In the genomic region with DNA sequence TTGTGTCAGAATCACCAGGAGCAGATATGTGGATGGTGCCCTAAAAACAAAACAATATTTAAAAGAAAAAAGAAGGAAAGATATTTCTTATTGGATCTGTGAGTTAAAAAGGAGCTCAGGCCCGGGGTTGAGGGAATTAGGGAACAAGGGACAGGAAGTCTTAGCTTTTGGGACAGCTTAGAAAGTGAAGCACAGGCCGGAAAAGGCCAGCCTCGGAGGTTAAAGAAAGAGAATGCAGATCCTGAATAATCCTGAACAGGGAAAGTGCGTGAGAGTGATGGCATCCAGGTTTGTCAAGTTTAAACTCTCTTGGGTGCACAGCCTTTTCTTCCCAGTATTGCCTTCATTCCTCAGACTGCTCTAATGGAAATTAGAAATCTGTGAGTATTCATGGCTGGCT, we compare ENCODE assay signal across 26 cellular contexts. TPM values are rescaled to one million over a fixed set of nuclear protein-coding genes. Genes with fewer than 3 reads are reported as not detected.
DNase-seq lines count a peak whose midpoint lies in the region; ATAC-seq, FAIRE-seq and TF ChIP-seq lines count a peak whose summit lies in the region.
"Had no signal": no experiment of that assay in that cellular context is flagged by ENCODE, and none has a peak within 500 bp of the region (broad histone marks: within the 10 kb centered on the region; RNA-seq: fewer than 3 reads in every experiment).

No MANE protein-coding gene starts in this region.

- 68 to 70% methylated on average over 4 of the region's 4 CpGs for WGBS in ectodermal cell, 2 experiments

- no peak overlapping the region for H2AFZ ChIP-seq in GM23338
- peak overlapping the region; percentile 58 for H2AFZ ChIP-seq in neural progenitor cell (replicated peaks)

- H3K4me3 Mint-ChIP-seq in GM23338 (no peak overlapping the region), neural progenitor cell (no peak overlapping the region)
- H3K4me3 Mint-ChIP-seq: CD4-positive, alpha-beta T cell had no signal

- H3K9me2 ChIP-seq in GM23338 (ENCODE audit: insufficient read depth) = no peaks in the 10 kb centered on the region

- FAIRE-seq in HTR-8/SVneo (lab: Jason Lieb, UNC) = peak; percentile 74
- FAIRE-seq: GM18507, H54 had no signal

- H3K9ac ChIP-seq in neural progenitor cell = no peak overlapping the region
- H3K9ac ChIP-seq: BLaER1 had no signal

- H3K9me3 ChIP-seq in ectodermal cell (ENCODE audit: control insufficient read depth, low read length) = no peaks in the 10 kb centered on the region
- no peaks in the 10 kb centered on the region for H3K9me3 ChIP-seq in neural progenitor cell (ENCODE audit: low read depth)
- H3K9me3 ChIP-seq: Peyer's patch, SJSA1 had no signal

- H3K27ac ChIP-seq in GM23338 (ENCODE audit: low read depth) = peak overlapping the region; percentile 53; the same call in 1 of the 2 replicates
- H3K27ac ChIP-seq in ectodermal cell (ENCODE audit: insufficient read depth, low read depth, low read length, poor library complexity, severe bottlenecking) = peak overlapping the region; percentile 33
- H3K27ac ChIP-seq in neural progenitor cell = peak overlapping the region; percentile 75
- H3K27ac ChIP-seq: BLaER1, Peyer's patch, SJSA1 had no signal

- H3K27ac Mint-ChIP-seq in GM23338 (peak overlapping the region; percentile 9), neural progenitor cell (no peak overlapping the region)
- H3K27ac Mint-ChIP-seq: CD4-positive, alpha-beta T cell had no signal

- TF ChIP-seq CTCF in GM23338 (conservative IDR thresholded peaks at IDR 0.05; ENCODE audit: low read depth in 2 of 2) (no peak), neural progenitor cell (IDR thresholded peaks at IDR 0.05) (no peak)

- H3K4me3 ChIP-seq in GM23338 (no peak overlapping the region), ectodermal cell (ENCODE audit: insufficient read depth, low read depth, low read length) (no peak overlapping the region), neural progenitor cell (no peak overlapping the region)
- H3K4me3 ChIP-seq: BLaER1, Peyer's patch, SJSA1 had no signal

- H4K20me1 ChIP-seq in GM23338 (replicated peaks; ENCODE audit: insufficient read depth) (no peaks in the 10 kb centered on the region), neural progenitor cell (ENCODE audit: low read depth) (no peaks in the 10 kb centered on the region)
- H4K20me1 ChIP-seq: BLaER1 had no signal

- H3K79me2 ChIP-seq in GM23338 (replicated peaks; ENCODE audit: insufficient read depth) = peaks cover 82% of the 10 kb centered on the region
- H3K79me2 ChIP-seq in neural progenitor cell (ENCODE audit: low read depth) = peaks cover 20% of the 10 kb centered on the region

- H3K27me3 Mint-ChIP-seq in GM23338 (ENCODE audit: insufficient read depth, low read depth, poor library complexity) = no peaks in the 10 kb centered on the region
- no peaks in the 10 kb centered on the region for H3K27me3 Mint-ChIP-seq in neural progenitor cell (ENCODE audit: insufficient read depth, low read depth)
- H3K27me3 Mint-ChIP-seq: CD4-positive, alpha-beta T cell had no signal

- H3K27me3 ChIP-seq in GM23338 (ENCODE audit: insufficient read depth) (no peaks in the 10 kb centered on the region), ectodermal cell (ENCODE audit: control insufficient read depth, insufficient read depth, low read length, poor library complexity, severe bottlenecking) (no peaks in the 10 kb centered on the region), neural progenitor cell (no peaks in the 10 kb centered on the region)
- H3K27me3 ChIP-seq: BLaER1, Peyer's patch, SJSA1 had no signal

- H3K4me2 ChIP-seq in GM23338 (0 out of 2 replicates have a peak overlapping the region, but pooled peaks have one; percentile 7), neural progenitor cell (peak overlapping the region; percentile 14)
- H3K4me2 ChIP-seq: BLaER1 had no signal

- H3K4me1 ChIP-seq in GM23338 (ENCODE audit: insufficient read depth) (peaks cover 12% of the 10 kb centered on the region), ectodermal cell (ENCODE audit: control insufficient read depth, insufficient read depth, low read length) (peaks cover 4% of the 10 kb centered on the region), neural progenitor cell (peaks cover 11% of the 10 kb centered on the region)
- H3K4me1 ChIP-seq: Peyer's patch had no signal

- DNase-seq in GM23338 (ENCODE audit: low spot score) (peak; percentile 52), HTR-8/SVneo (ENCODE audit: insufficient read length, low spot score) (no peak), neural progenitor cell (ENCODE audit: low spot score) (peak; percentile 53), GF-D8 (lab: John Stamatoyannopoulos, UW) (no peak), DMS114 treated with DMSO at 0.1 percent for 48 hours (lab: John Stamatoyannopoulos, UW; ENCODE audit: unreplicated experiment) (no peak), T-helper 9 cell (no peak)
- no peak for DNase-seq in activated naive CD4-positive, alpha-beta T cell treated with Interleukin-2 at 50 U/mL for 16 hours
- DNase-seq: CD4-positive, alpha-beta T cell; COR-L47; DMS 273 treated with DMSO at 0.1 percent for 48 hours; DND-41; KBM-7; NCI-H1105; NCI-H146; NCI-H2029; NCI-H2227 treated with DMSO at 0.1 percent for 48 hours; NCI-H510A; NCI-H748 treated with DMSO at 0.1 percent for 48 hours; Peyer's patch had no signal

- peak; percentile 47 for ATAC-seq in GM23338

- H3K9me3 Mint-ChIP-seq in GM23338 = no peaks in the 10 kb centered on the region
- H3K9me3 Mint-ChIP-seq in neural progenitor cell = no peaks in the 10 kb centered on the region

- H3K36me3 ChIP-seq in GM23338 (ENCODE audit: insufficient read depth) (no peaks in the 10 kb centered on the region; the same call in 1 of the 2 replicates), ectodermal cell (ENCODE audit: control insufficient read depth, insufficient read depth, low read length) (no peaks in the 10 kb centered on the region), neural progenitor cell (no peaks in the 10 kb centered on the region)
- H3K36me3 ChIP-seq: Peyer's patch had no signal

- H3K36me3 Mint-ChIP-seq in GM23338 (ENCODE audit: low read depth) = peaks cover 16% of the 10 kb centered on the region; the same call in 2 of the 3 replicates
- H3K36me3 Mint-ChIP-seq in neural progenitor cell = peaks cover 11% of the 10 kb centered on the region

- H3K4me1 Mint-ChIP-seq in GM23338 (peaks cover 10% of the 10 kb centered on the region), neural progenitor cell (peaks cover 4% of the 10 kb centered on the region)

- H3F3A ChIP-seq in GM23338 (replicated peaks; ENCODE audit: low read depth) (no peaks in the 10 kb centered on the region), neural progenitor cell (ENCODE audit: low read depth) (peaks cover 11% of the 10 kb centered on the region)

TF ChIP-seq in GM23338, 12 proteins besides CTCF, POLR2A, EP300 and RAD21 (continues in another document):
- TF ChIP-seq CREB1 (CRISPR knock-in tag; IDR thresholded peaks at IDR 0.05; ENCODE audit: low read depth) = no peak

RNA-seq across cellular contexts. Expression of a gene that starts 17.1 kb away (rescaled TPM):
- total RNA-seq in GM23338 (2014; rRNA removed; shearing (Covaris generic)) = 32.2 and 35.7 TPM in 2 replicates
- polyA plus RNA-seq in GM23338 (2016; fragmentation: Nextera tagmentation; extraction: Ambion mirVana) = 23.5 and 23.7 TPM in 2 replicates
- 13.2 TPM for polyA plus RNA-seq in ectodermal cell (2013, experiment 1 of 4)
- polyA plus RNA-seq in ectodermal cell (2013, experiment 2 of 4) = 15.1 TPM
- polyA plus RNA-seq in ectodermal cell (2013, experiment 3 of 4) = 12.8 TPM
- 14.2 TPM for polyA plus RNA-seq in ectodermal cell (2013, experiment 4 of 4)
- total RNA-seq in neural progenitor cell (ENCODE audit: low replicate concordance) = 14.1 and 31.0 TPM in 2 replicates
- total RNA-seq: CD4-positive, alpha-beta T cell; G401; OCI-LY7 had no signal

Comparison
In these comparisons a context has a peak if more than half of its experiments do, and no peak if none do; other contexts are left out.
1. DNase-seq: peak in GM23338 (single experiment) and neural progenitor cell (single experiment); none in HTR-8/SVneo (single experiment), activated naive CD4-positive, alpha-beta T cell treated with Interleukin-2 at 50 U/mL for 16 hours (single experiment), GF-D8 (single experiment), DMS114 treated with DMSO at 0.1 percent for 48 hours (single experiment) and T-helper 9 cell (single experiment).
2. Peak in every context shown above with its lines, with median percentiles within 50 percentile points of each other: H3K27ac ChIP-seq.